ENCODE assay signal across 10 cellular contexts in the genomic region with DNA sequence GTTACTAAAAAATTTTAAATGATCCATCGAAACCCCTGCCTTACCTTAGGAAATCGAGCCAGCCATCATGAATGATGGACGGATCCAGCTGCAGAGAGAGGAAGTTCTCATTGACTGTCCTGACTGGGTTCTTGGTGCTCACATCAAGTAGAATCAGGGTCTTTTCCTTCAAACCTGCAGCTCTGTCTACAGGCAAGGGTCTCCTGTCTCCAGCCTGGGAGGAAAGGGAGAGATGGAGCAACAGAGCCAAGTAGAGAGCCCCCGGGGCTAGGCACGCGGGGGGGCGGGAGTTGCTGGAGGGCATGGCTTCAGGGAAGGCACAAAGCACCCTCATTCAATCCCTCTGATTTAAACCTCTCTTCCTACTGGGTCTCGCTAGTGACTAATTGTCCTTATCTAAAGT. TPM values are rescaled to one million over a fixed set of nuclear protein-coding genes. Genes with fewer than 3 reads are reported as not detected.
DNase-seq lines count a peak whose midpoint lies in the region; ATAC-seq and TF ChIP-seq lines count a peak whose summit lies in the region.
"Had no signal": no experiment of that assay in that cellular context is flagged by ENCODE, and none has a peak within 500 bp of the region (broad histone marks: within the 10 kb centered on the region; RNA-seq: fewer than 3 reads in every experiment).

A gene (minus strand): TSS at position 384 of the 403 bp plus-strand sequence.

- BruUV-seq in Caco-2 (replicated peaks; lab: Mats Ljungman, UMichigan) = no TSS peak

- H3K4me1 Mint-ChIP-seq in dendritic cell treated with granulocyte-macrophage colony-stimulating factor and Interleukin-4, amounts not matched to agents 40 ng/mL and 50 ng/mL, for 4 days (ENCODE audit: low read depth) = peaks cover 52% of the 10 kb centered on the region
- H3K4me1 Mint-ChIP-seq in Caco-2 (ENCODE audit: low read depth, unreplicated experiment) = no peaks in the 10 kb centered on the region

- TF ChIP-seq CTCF in cardiac muscle cell (IDR thresholded peaks at IDR 0.05; ENCODE audit: low read depth, low read length) (no peak), Caco-2 (IDR thresholded peaks at IDR 0.05; ENCODE audit: insufficient read depth in 1 of 2, low read depth in 1 of 2, low read length in 1 of 2, severe bottlenecking in 1 of 2, unreplicated experiment in 1 of 2) (no peak)

- no peaks in the 10 kb centered on the region for H3K9me3 ChIP-seq in cardiac muscle cell (ENCODE audit: low read depth)
- H3K9me3 ChIP-seq in muscle layer of duodenum (ENCODE audit: control insufficient read depth in 1 of 2, low read length in 2 of 2) = no peaks in the 10 kb centered on the region
- H3K9me3 ChIP-seq in Caco-2 = no peaks in the 10 kb centered on the region

- no peaks in the 10 kb centered on the region for H3K9me3 Mint-ChIP-seq in dendritic cell treated with granulocyte-macrophage colony-stimulating factor and Interleukin-4, amounts not matched to agents 40 ng/mL and 50 ng/mL, for 4 days
- no peaks in the 10 kb centered on the region for H3K9me3 Mint-ChIP-seq in Caco-2 (ENCODE audit: unreplicated experiment)

- no peak for ATAC-seq in HG02970 (IDR thresholded peaks at IDR 0.05; ENCODE audit: low FRiP score, unreplicated experiment)

- peak within 1 kb of the TSS; percentile 73 for H3K4me3 Mint-ChIP-seq in dendritic cell treated with granulocyte-macrophage colony-stimulating factor and Interleukin-4, amounts not matched to agents 40 ng/mL and 50 ng/mL, for 4 days
- H3K4me3 Mint-ChIP-seq in Caco-2 (ENCODE audit: unreplicated experiment) = no peak within 1 kb of the TSS

- no peaks in the 10 kb centered on the region for H3K36me3 ChIP-seq in cardiac muscle cell
- H3K36me3 ChIP-seq in muscle layer of duodenum (ENCODE audit: control insufficient read depth in 1 of 2, insufficient read depth in 2 of 2, low read length in 2 of 2) = no peaks in the 10 kb centered on the region
- no peaks in the 10 kb centered on the region for H3K36me3 ChIP-seq in urinary bladder (ENCODE audit: insufficient read depth)
- H3K36me3 ChIP-seq in Caco-2 (ENCODE audit: control insufficient read depth, insufficient read depth, low read length) = no peaks in the 10 kb centered on the region

- WGBS in urinary bladder = 3% methylated on average over 8 of the region's 8 CpGs

- CTCF ChIA-PET in Caco-2 (lab: Charles Lee) = interaction anchor here (0.6 kb wide), 1 partner anchor 382 kb away, joined by 3 read pairs; no protein-coding TSS in a partner anchor

- H3K4me1 ChIP-seq in cardiac muscle cell (ENCODE audit: low read depth) (peaks cover 7% of the 10 kb centered on the region), muscle layer of duodenum (ENCODE audit: control insufficient read depth in 1 of 2, insufficient read depth in 2 of 2, low read length in 2 of 2) (peaks cover 0 to 47% of the 10 kb centered on the region in 2 donors), urinary bladder (ENCODE audit: insufficient read depth) (no peaks in the 10 kb centered on the region), Caco-2 (no peaks in the 10 kb centered on the region)

- H3K36me3 Mint-ChIP-seq in dendritic cell treated with granulocyte-macrophage colony-stimulating factor and Interleukin-4, amounts not matched to agents 40 ng/mL and 50 ng/mL, for 4 days (ENCODE audit: low read depth) = no peaks in the 10 kb centered on the region
- no peaks in the 10 kb centered on the region for H3K36me3 Mint-ChIP-seq in Caco-2 (ENCODE audit: insufficient read depth, unreplicated experiment)

- H3K27me3 ChIP-seq in cardiac muscle cell (peaks cover 84% of the 10 kb centered on the region), muscle layer of duodenum (ENCODE audit: low read depth, low read length) (peaks cover 44% of the 10 kb centered on the region), Caco-2 (replicated peaks; ENCODE audit: control insufficient read depth, insufficient read depth, low read length) (no peaks in the 10 kb centered on the region)

- no peak within 1 kb of the TSS for H3K27ac ChIP-seq in cardiac muscle cell
- H3K27ac ChIP-seq in muscle layer of duodenum (ENCODE audit: low read length) = peak within 1 kb of the TSS; percentile 61
- H3K27ac ChIP-seq in urinary bladder (ENCODE audit: low read depth) = no peak within 1 kb of the TSS

- DNase-seq in cardiac muscle cell (ENCODE audit: low read depth in 1 of 2, low spot score in 1 of 2) (peak in 1 of 2 donors; percentile 0), cardiac septum (ENCODE audit: low spot score) (no peak), Caco-2 (no peak)
- DNase-seq in stimulated activated CD4-positive, alpha-beta T cell treated with anti-CD3 and anti-CD28 coated beads, Interleukin-4, amount 100 ng/mL, for 4 hours = no peak
- DNase-seq: kidney glomerular epithelial cell, NCI-H1436 had no signal

- H3K4me3 ChIP-seq in cardiac muscle cell = peak within 1 kb of the TSS; percentile 36
- H3K4me3 ChIP-seq in muscle layer of duodenum (ENCODE audit: low read depth in 1 of 2, low read length in 2 of 2) = peak within 1 kb of the TSS; percentile 62 to 82
- H3K4me3 ChIP-seq in urinary bladder (ENCODE audit: low read depth, low read length) = peak within 1 kb of the TSS; percentile 36
- no peak within 1 kb of the TSS for H3K4me3 ChIP-seq in Caco-2 (ENCODE audit: low read depth, low read length)

- POLR2A ChIA-PET in Caco-2 (lab: Charles Lee) = no interaction called here

- intact Hi-C loops in cardiac septum (cut with DNase I) (no loop called here), Caco-2 (cut with micrococcal nuclease; ENCODE audit: unreplicated experiment) (no loop called here)
- intact Hi-C loops in dendritic cell treated with granulocyte-macrophage colony-stimulating factor and Interleukin-4, amounts not matched to agents 40 ng/mL and 50 ng/mL, for 4 days (cut with micrococcal nuclease) = no loop called here

- H3K27ac Mint-ChIP-seq in dendritic cell treated with granulocyte-macrophage colony-stimulating factor and Interleukin-4, amounts not matched to agents 40 ng/mL and 50 ng/mL, for 4 days = no peak within 1 kb of the TSS
- H3K27ac Mint-ChIP-seq in Caco-2 (ENCODE audit: unreplicated experiment) = no peak within 1 kb of the TSS

- H3K27me3 Mint-ChIP-seq in dendritic cell treated with granulocyte-macrophage colony-stimulating factor and Interleukin-4, amounts not matched to agents 40 ng/mL and 50 ng/mL, for 4 days = peaks cover 91% of the 10 kb centered on the region
- peaks cover 7% of the 10 kb centered on the region for H3K27me3 Mint-ChIP-seq in Caco-2 (ENCODE audit: insufficient read depth, unreplicated experiment)

RNA-seq across cellular contexts. Expression of the gene that starts here (rescaled TPM):
- total RNA-seq in cardiac muscle cell = 6.1 and 7.5 TPM in 2 replicates
- 0.87 and 9.8 TPM in 2 replicates for polyA plus RNA-seq in cardiac muscle cell
- 0.16 TPM for total RNA-seq in cardiac septum
- 48.1 TPM for total RNA-seq in urinary bladder
- 46.3 TPM for polyA plus RNA-seq in urinary bladder
- not detected in 2 replicates for total RNA-seq in Caco-2 (2022)
